ENCODE assay signal across 19 cellular contexts in the genomic region with DNA sequence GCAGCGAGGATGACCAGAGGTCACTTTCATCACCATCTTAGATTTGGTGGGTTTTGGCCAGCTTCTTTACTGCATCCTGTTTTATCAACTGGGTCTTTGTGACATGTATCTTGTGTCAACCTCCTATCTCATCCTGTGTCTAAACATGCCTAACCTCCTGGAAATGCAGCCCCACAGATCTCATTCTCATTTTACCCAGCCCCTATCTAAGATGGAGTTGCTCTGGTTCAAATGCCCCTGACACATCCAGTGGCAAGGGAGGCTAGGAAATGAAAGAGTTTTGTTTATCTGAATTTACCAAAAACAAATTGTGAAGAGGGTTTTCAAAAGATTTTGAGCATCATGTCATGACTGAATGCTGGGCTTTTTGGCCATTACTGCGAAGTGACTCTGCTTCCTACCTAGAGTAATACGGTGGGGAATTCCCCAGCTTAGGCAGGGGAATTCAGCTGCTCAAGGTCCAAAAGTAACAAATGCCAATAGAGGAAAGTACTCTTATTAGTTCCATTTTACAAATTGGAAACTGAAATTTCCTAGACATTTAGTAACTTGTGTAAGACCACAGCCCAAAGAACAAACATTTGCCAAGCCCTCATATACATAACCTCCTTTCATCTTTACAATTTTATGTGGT. TPM values are rescaled to one million over a fixed set of nuclear protein-coding genes. Genes with fewer than 3 reads are reported as not detected.
DNase-seq lines count a peak whose midpoint lies in the region; ATAC-seq, FAIRE-seq and TF ChIP-seq lines count a peak whose summit lies in the region.
"Had no signal": no experiment of that assay in that cellular context is flagged by ENCODE, and none has a peak within 500 bp of the region (broad histone marks: within the 10 kb centered on the region; RNA-seq: fewer than 3 reads in every experiment).

No MANE protein-coding gene starts in this region.

- no peak overlapping the region for H3K4me3 Mint-ChIP-seq in activated naive CD8-positive, alpha-beta T cell treated with anti-CD3 and anti-CD28 coated beads for 36 hours
- H3K4me3 Mint-ChIP-seq in activated naive CD8-positive, alpha-beta T cell treated with anti-CD3 and anti-CD28 coated beads, Interleukin-2, amount 50 U/mL, for 24 hours = no peak overlapping the region
- no peak overlapping the region for H3K4me3 Mint-ChIP-seq in stimulated activated naive CD8-positive, alpha-beta T cell treated with anti-CD3 and anti-CD28 coated beads, Interleukin-15, amount 100 ng/mL, for 72 hours
- H3K4me3 Mint-ChIP-seq: GM23338, T-helper 17 cell had no signal

- FAIRE-seq in frontal cortex (lab: Jason Lieb, UNC) = no peak
- FAIRE-seq: A549 had no signal

- TF ChIP-seq CTCF in GM20000 (IDR thresholded peaks at IDR 0.05; ENCODE audit: extremely low read depth, missing control alignments) = no peak

- H3K27ac Mint-ChIP-seq in activated naive CD8-positive, alpha-beta T cell treated with anti-CD3 and anti-CD28 coated beads for 36 hours = peak overlapping the region; percentile 63
- H3K27ac Mint-ChIP-seq in activated naive CD8-positive, alpha-beta T cell treated with anti-CD3 and anti-CD28 coated beads, Interleukin-2, amount 50 U/mL, for 24 hours = no peak overlapping the region
- H3K27ac Mint-ChIP-seq in stimulated activated naive CD8-positive, alpha-beta T cell treated with anti-CD3 and anti-CD28 coated beads, Interleukin-15, amount 100 ng/mL, for 72 hours = peak overlapping the region in 1 of 2 donors; percentile 14
- H3K27ac Mint-ChIP-seq: GM23338, T-helper 17 cell had no signal

- H3K36me3 Mint-ChIP-seq in activated naive CD8-positive, alpha-beta T cell treated with anti-CD3 and anti-CD28 coated beads for 36 hours = no peaks in the 10 kb centered on the region
- no peaks in the 10 kb centered on the region for H3K36me3 Mint-ChIP-seq in activated naive CD8-positive, alpha-beta T cell treated with anti-CD3 and anti-CD28 coated beads, Interleukin-2, amount 50 U/mL, for 24 hours (ENCODE audit: low read depth)

- no peaks in the 10 kb centered on the region for H3K9me3 Mint-ChIP-seq in activated naive CD8-positive, alpha-beta T cell treated with anti-CD3 and anti-CD28 coated beads for 36 hours
- no peaks in the 10 kb centered on the region for H3K9me3 Mint-ChIP-seq in activated naive CD8-positive, alpha-beta T cell treated with anti-CD3 and anti-CD28 coated beads, Interleukin-2, amount 50 U/mL, for 24 hours
- no peaks in the 10 kb centered on the region for H3K9me3 Mint-ChIP-seq in stimulated activated naive CD8-positive, alpha-beta T cell treated with anti-CD3 and anti-CD28 coated beads, Interleukin-15, amount 100 ng/mL, for 72 hours
- H3K9me3 Mint-ChIP-seq: GM23338 had no signal

- ATAC-seq in activated naive CD8-positive, alpha-beta T cell treated with anti-CD3 and anti-CD28 coated beads, Interleukin-2, amount 50 U/mL, for 24 hours = no peak
- peak; percentile 47 for ATAC-seq in HG03432 (IDR thresholded peaks at IDR 0.05; ENCODE audit: unreplicated experiment)
- peak; percentile 78 for ATAC-seq in stimulated activated naive CD8-positive, alpha-beta T cell treated with anti-CD3 and anti-CD28 coated beads, Interleukin-15, amount 100 ng/mL, for 72 hours
- ATAC-seq in GM19452 (IDR thresholded peaks at IDR 0.05; ENCODE audit: unreplicated experiment) = no peak
- ATAC-seq: A549, T-helper 17 cell had no signal

- H3K27me3 Mint-ChIP-seq in activated naive CD8-positive, alpha-beta T cell treated with anti-CD3 and anti-CD28 coated beads for 36 hours = peaks cover 51% of the 10 kb centered on the region
- H3K27me3 Mint-ChIP-seq in activated naive CD8-positive, alpha-beta T cell treated with anti-CD3 and anti-CD28 coated beads, Interleukin-2, amount 50 U/mL, for 24 hours = peaks cover 39% of the 10 kb centered on the region
- peaks cover 38% of the 10 kb centered on the region for H3K27me3 Mint-ChIP-seq in stimulated activated naive CD8-positive, alpha-beta T cell treated with anti-CD3 and anti-CD28 coated beads, Interleukin-15, amount 100 ng/mL, for 72 hours

- H3K4me1 Mint-ChIP-seq in activated naive CD8-positive, alpha-beta T cell treated with anti-CD3 and anti-CD28 coated beads for 36 hours = peaks cover 9% of the 10 kb centered on the region
- peaks cover 6% of the 10 kb centered on the region for H3K4me1 Mint-ChIP-seq in activated naive CD8-positive, alpha-beta T cell treated with anti-CD3 and anti-CD28 coated beads, Interleukin-2, amount 50 U/mL, for 24 hours
- peaks cover 17% of the 10 kb centered on the region for H3K4me1 Mint-ChIP-seq in stimulated activated naive CD8-positive, alpha-beta T cell treated with anti-CD3 and anti-CD28 coated beads, Interleukin-15, amount 100 ng/mL, for 72 hours

- DNase-seq in activated naive CD8-positive, alpha-beta T cell treated with anti-CD3 and anti-CD28 coated beads for 36 hours = no peak
- no peak for DNase-seq in activated naive CD8-positive, alpha-beta T cell treated with anti-CD3 and anti-CD28 coated beads, Interleukin-2, amount 50 U/mL, for 24 hours
- DNase-seq in GM20000 (ENCODE audit: low spot score) = peak; percentile 62
- DNase-seq in stimulated activated naive CD8-positive, alpha-beta T cell treated with anti-CD3 and anti-CD28 coated beads, Interleukin-15, amount 100 ng/mL, for 72 hours = no peak
- no peak for DNase-seq in frontal cortex (ENCODE audit: low spot score in 2 of 2)
- DNase-seq in iPS-NIHi7 (ENCODE audit: extremely low spot score) = no peak
- DNase-seq: C1 segment of cervical spinal cord, DMS 273 treated with DMSO at 0.1 percent for 48 hours, GF-D8, NCI-H1105, NCI-H1694 treated with DMSO at 0.1 percent for 48 hours, NCI-H748 treated with DMSO at 0.1 percent for 48 hours, RPMI8226, SJCRH30, T-helper 17 cell had no signal

RNA-seq across cellular contexts. Expression of gene SPSB4, which starts 6.0 kb away (rescaled TPM):
- total RNA-seq in activated naive CD8-positive, alpha-beta T cell treated with anti-CD3 and anti-CD28 coated beads for 36 hours = not detected
- 4.1 TPM for total RNA-seq in frontal cortex
- total RNA-seq: T-helper 17 cell had no signal

Comparison
In these comparisons a context has a peak if more than half of its experiments do, and no peak if none do; other contexts are left out.
1. ATAC-seq: peak in HG03432 (single experiment) and stimulated activated naive CD8-positive, alpha-beta T cell treated with anti-CD3 and anti-CD28 coated beads, Interleukin-15, amount 100 ng/mL, for 72 hours (single experiment); none in activated naive CD8-positive, alpha-beta T cell treated with anti-CD3 and anti-CD28 coated beads, Interleukin-2, amount 50 U/mL, for 24 hours (single experiment) and GM19452 (single experiment).